Comparison of ENCODE assay signal across 1 cellular context in genomic region chr19:48350856-48351255, GRCh38.
TF ChIP-seq lines count a peak whose summit lies in the region.

No MANE protein-coding gene starts in this region.

TF ChIP-seq in IMR-90, 13 proteins besides CTCF, POLR2A, EP300 and RAD21:
- TF ChIP-seq USF2 (IDR thresholded peaks at IDR 0.05; ENCODE audit: low read depth, low read length) (no peak), RCOR1 (IDR thresholded peaks at IDR 0.05; ENCODE audit: insufficient replicate concordance, low read length) (no peak), ELK1 (IDR thresholded peaks at IDR 0.05; ENCODE audit: borderline replicate concordance, low read depth, low read length) (no peak), SMC3 (IDR thresholded peaks at IDR 0.05; ENCODE audit: low read depth, low read length) (no peak), MAFK (IDR thresholded peaks at IDR 0.05; ENCODE audit: low read depth, low read length) (no peak)
